1 cellular context compared by ENCODE assay signal in genomic region chr10:100747826-100748231, GRCh38.
TF ChIP-seq lines count a peak whose summit lies in the region.

No MANE protein-coding gene starts in this region.

TF ChIP-seq in SK-N-SH, 30 proteins besides CTCF, POLR2A, EP300 and RAD21 (continued from another document):
- TF ChIP-seq TCF12 (IDR thresholded peaks at IDR 0.05), result no peak
- no peak for TF ChIP-seq MAX (IDR thresholded peaks at IDR 0.05; ENCODE audit: low read depth)
